24 cellular contexts compared by ENCODE assay signal in the genomic region with DNA sequence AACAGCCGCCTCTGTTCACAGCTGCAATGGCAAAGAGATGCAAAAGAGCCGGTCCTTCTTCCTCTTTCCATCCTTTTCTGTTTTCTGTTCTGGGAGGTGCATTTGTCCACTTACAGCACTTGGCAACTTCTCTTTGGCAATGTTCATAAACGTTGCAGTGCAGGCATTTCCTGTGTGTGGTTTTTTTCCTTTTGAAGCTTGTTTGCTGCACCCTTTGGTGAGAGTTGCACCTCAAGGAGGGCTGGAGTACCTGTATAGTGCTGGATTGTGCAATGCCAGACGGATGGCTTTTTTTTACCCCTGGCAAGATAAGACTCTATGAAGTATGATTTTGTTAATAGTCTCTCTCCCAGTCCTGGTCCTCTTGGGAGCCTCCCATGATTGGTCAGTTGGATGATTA. TPM values are rescaled to one million over a fixed set of nuclear protein-coding genes. Genes with fewer than 3 reads are reported as not detected.
DNase-seq lines count a peak whose midpoint lies in the region; ATAC-seq and TF ChIP-seq lines count a peak whose summit lies in the region.
"Had no signal": no experiment of that assay in that cellular context is flagged by ENCODE, and none has a peak within 500 bp of the region (broad histone marks: within the 10 kb centered on the region; RNA-seq: fewer than 3 reads in every experiment).

No MANE protein-coding gene starts in this region.

- POLR2A ChIA-PET in MCF 10A (lab: Yijun Ruan, JAX) = interaction anchor here (0.8 kb wide), 1 partner anchor 63 kb away, joined by 3 read pairs; no protein-coding TSS in a partner anchor
- POLR2A ChIA-PET in WTC11 (lab: Charles Lee) = no interaction called here

- peak; percentile 10 for DNase-seq in NCI-H2196 (lab: John Stamatoyannopoulos, UW; ENCODE audit: unreplicated experiment)
- no peak for DNase-seq in NCI-H2196 treated with DMSO at 0.1 percent for 48 hours (lab: John Stamatoyannopoulos, UW; ENCODE audit: unreplicated experiment)
- DNase-seq in NCI-H2029 treated with DMSO at 0.1 percent for 48 hours (lab: John Stamatoyannopoulos, UW) = peak; percentile 6
- peak; percentile 42 for DNase-seq in MCF 10A (ENCODE audit: unreplicated experiment)
- DNase-seq in sciatic nerve (ENCODE audit: low spot score) = no peak
- DNase-seq in C1 segment of cervical spinal cord (lab: John Stamatoyannopoulos, UW) = no peak
- DNase-seq in activated T-cell treated with anti-CD3 and anti-CD28 coated beads, Interleukin-2, amount 50 U/mL, for 24 hours = no peak
- no peak for DNase-seq in WTC11 (ENCODE audit: low spot score)
- DNase-seq: activated CD4-positive, alpha-beta T cell treated with anti-CD3 and anti-CD28 coated beads, Interleukin-2, amount 50 U/mL, for 1 hour; activated CD8-positive, alpha-beta memory T cell treated with anti-CD3 and anti-CD28 coated beads, Interleukin-2, amount 50 U/mL, for 48 hours; activated effector memory CD4-positive, alpha-beta T cell treated with anti-CD3 and anti-CD28 coated beads, Interleukin-2, amount 50 U/mL, for 16 hours; DMS 273 treated with DMSO at 0.1 percent for 48 hours; dorsolateral prefrontal cortex; erythroblast; left colon; NCI-H1694; NCI-H446 treated with DMSO at 0.1 percent for 48 hours; NK-92 treated with Interleukin-12 subunit alpha and Interleukin-12 subunit beta, amount 100 ng/mL, for 24 hours; T-cell had no signal

- no peaks in the 10 kb centered on the region for H3K36me3 Mint-ChIP-seq in MCF 10A (ENCODE audit: insufficient read depth, unreplicated experiment)
- H3K36me3 Mint-ChIP-seq in activated T-cell treated with anti-CD3 and anti-CD28 coated beads, Interleukin-2, amount 50 U/mL, for 24 hours (ENCODE audit: low read depth) = no peaks in the 10 kb centered on the region
- H3K36me3 Mint-ChIP-seq in WTC11 = no peaks in the 10 kb centered on the region
- H3K36me3 Mint-ChIP-seq: CD14-positive monocyte, T-cell had no signal

- CTCF ChIA-PET in MCF 10A (lab: Yijun Ruan, JAX) = interaction anchor here (1.3 kb wide), 1 partner anchor 106 kb away, joined by 3 read pairs; no protein-coding TSS in a partner anchor
- CTCF ChIA-PET in WTC11 (lab: Charles Lee) = interaction anchor here (1.2 kb wide), 1 partner anchor 64 kb away, joined by 3 read pairs; no protein-coding TSS in a partner anchor

- BruUV-seq in MCF 10A (replicated peaks; lab: Mats Ljungman, UMichigan) = no TSS peak

- peaks cover under 1% of the 10 kb centered on the region for H3K4me1 Mint-ChIP-seq in MCF 10A (ENCODE audit: insufficient read depth, unreplicated experiment)
- H3K4me1 Mint-ChIP-seq in activated T-cell treated with anti-CD3 and anti-CD28 coated beads, Interleukin-2, amount 50 U/mL, for 24 hours (ENCODE audit: low read depth) = no peaks in the 10 kb centered on the region
- H3K4me1 Mint-ChIP-seq in WTC11 = peaks cover 11% of the 10 kb centered on the region
- H3K4me1 Mint-ChIP-seq: T-cell had no signal

- H3K27me3 Mint-ChIP-seq in MCF 10A (ENCODE audit: insufficient read depth, unreplicated experiment) (peaks cover 19% of the 10 kb centered on the region), WTC11 (ENCODE audit: low read depth) (peaks cover 3% of the 10 kb centered on the region; the same call in 1 of the 2 replicates)
- H3K27me3 Mint-ChIP-seq in activated T-cell treated with anti-CD3 and anti-CD28 coated beads, Interleukin-2, amount 50 U/mL, for 24 hours = peaks cover 12% of the 10 kb centered on the region

- H3K27ac Mint-ChIP-seq in MCF 10A (ENCODE audit: low read depth, unreplicated experiment) = no peak overlapping the region
- no peak overlapping the region for H3K27ac Mint-ChIP-seq in activated T-cell treated with anti-CD3 and anti-CD28 coated beads, Interleukin-2, amount 50 U/mL, for 24 hours
- no peak overlapping the region for H3K27ac Mint-ChIP-seq in WTC11
- H3K27ac Mint-ChIP-seq: T-cell had no signal

- H3K4me3 Mint-ChIP-seq in MCF 10A (ENCODE audit: unreplicated experiment) = no peak overlapping the region
- H3K4me3 Mint-ChIP-seq in activated T-cell treated with anti-CD3 and anti-CD28 coated beads, Interleukin-2, amount 50 U/mL, for 24 hours = no peak overlapping the region
- no peak overlapping the region for H3K4me3 Mint-ChIP-seq in WTC11
- H3K4me3 Mint-ChIP-seq: CD14-positive monocyte, T-cell had no signal

- intact Hi-C loops in MCF 10A (cut with micrococcal nuclease) = no loop called here
- intact Hi-C loops in sciatic nerve (cut with DNase I) = no loop called here

- H3K9me3 Mint-ChIP-seq in MCF 10A (ENCODE audit: unreplicated experiment) (no peaks in the 10 kb centered on the region), WTC11 (peaks cover 8% of the 10 kb centered on the region)
- H3K9me3 Mint-ChIP-seq in activated T-cell treated with anti-CD3 and anti-CD28 coated beads, Interleukin-2, amount 50 U/mL, for 24 hours = no peaks in the 10 kb centered on the region
- H3K9me3 Mint-ChIP-seq: T-cell had no signal

- ATAC-seq in sciatic nerve (peak; percentile 8), WTC11 (no peak)
- ATAC-seq: A549, gastroesophageal sphincter, left colon, T-cell had no signal

- TF ChIP-seq CTCF in MCF 10A (IDR thresholded peaks at IDR 0.05; ENCODE audit: unreplicated experiment) (no peak), WTC11 (IDR thresholded peaks at IDR 0.05) (no peak)

TF ChIP-seq in WTC11, 78 proteins besides CTCF, POLR2A, EP300 and RAD21 (continues in another document):
- TF ChIP-seq TEAD1 (CRISPR knock-in tag; IDR thresholded peaks at IDR 0.05) (no peak), ZNF396 (CRISPR knock-in tag; IDR thresholded peaks at IDR 0.05; ENCODE audit: borderline replicate concordance) (no peak), NR3C1 (CRISPR knock-in tag; conservative IDR thresholded peaks at IDR 0.05; ENCODE audit: low read depth) (no peak), TCF7 (CRISPR knock-in tag; IDR thresholded peaks at IDR 0.05; ENCODE audit: low read depth) (no peak), JAZF1 (CRISPR knock-in tag; IDR thresholded peaks at IDR 0.05) (no peak), SOX15 (CRISPR knock-in tag; IDR thresholded peaks at IDR 0.05) (no peak), JUN (CRISPR knock-in tag; IDR thresholded peaks at IDR 0.05) (no peak), TEAD4 (CRISPR knock-in tag; IDR thresholded peaks at IDR 0.05) (no peak), CREM (CRISPR knock-in tag; IDR thresholded peaks at IDR 0.05) (no peak), ZBTB21 (CRISPR knock-in tag; IDR thresholded peaks at IDR 0.05; ENCODE audit: borderline replicate concordance) (no peak)
- TF ChIP-seq, protein P1, sequence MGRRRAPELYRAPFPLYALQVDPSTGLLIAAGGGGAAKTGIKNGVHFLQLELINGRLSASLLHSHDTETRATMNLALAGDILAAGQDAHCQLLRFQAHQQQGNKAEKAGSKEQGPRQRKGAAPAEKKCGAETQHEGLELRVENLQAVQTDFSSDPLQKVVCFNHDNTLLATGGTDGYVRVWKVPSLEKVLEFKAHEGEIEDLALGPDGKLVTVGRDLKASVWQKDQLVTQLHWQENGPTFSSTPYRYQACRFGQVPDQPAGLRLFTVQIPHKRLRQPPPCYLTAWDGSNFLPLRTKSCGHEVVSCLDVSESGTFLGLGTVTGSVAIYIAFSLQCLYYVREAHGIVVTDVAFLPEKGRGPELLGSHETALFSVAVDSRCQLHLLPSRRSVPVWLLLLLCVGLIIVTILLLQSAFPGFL (CRISPR knock-in tag; IDR thresholded peaks at IDR 0.05; ENCODE audit: borderline replicate concordance) = no peak
- TF ChIP-seq, protein P2, sequence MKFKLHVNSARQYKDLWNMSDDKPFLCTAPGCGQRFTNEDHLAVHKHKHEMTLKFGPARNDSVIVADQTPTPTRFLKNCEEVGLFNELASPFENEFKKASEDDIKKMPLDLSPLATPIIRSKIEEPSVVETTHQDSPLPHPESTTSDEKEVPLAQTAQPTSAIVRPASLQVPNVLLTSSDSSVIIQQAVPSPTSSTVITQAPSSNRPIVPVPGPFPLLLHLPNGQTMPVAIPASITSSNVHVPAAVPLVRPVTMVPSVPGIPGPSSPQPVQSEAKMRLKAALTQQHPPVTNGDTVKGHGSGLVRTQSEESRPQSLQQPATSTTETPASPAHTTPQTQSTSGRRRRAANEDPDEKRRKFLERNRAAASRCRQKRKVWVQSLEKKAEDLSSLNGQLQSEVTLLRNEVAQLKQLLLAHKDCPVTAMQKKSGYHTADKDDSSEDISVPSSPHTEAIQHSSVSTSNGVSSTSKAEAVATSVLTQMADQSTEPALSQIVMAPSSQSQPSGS (CRISPR knock-in tag; IDR thresholded peaks at IDR 0.05; ENCODE audit: borderline replicate concordance, low read depth) = no peak
- TF ChIP-seq, protein P3, sequence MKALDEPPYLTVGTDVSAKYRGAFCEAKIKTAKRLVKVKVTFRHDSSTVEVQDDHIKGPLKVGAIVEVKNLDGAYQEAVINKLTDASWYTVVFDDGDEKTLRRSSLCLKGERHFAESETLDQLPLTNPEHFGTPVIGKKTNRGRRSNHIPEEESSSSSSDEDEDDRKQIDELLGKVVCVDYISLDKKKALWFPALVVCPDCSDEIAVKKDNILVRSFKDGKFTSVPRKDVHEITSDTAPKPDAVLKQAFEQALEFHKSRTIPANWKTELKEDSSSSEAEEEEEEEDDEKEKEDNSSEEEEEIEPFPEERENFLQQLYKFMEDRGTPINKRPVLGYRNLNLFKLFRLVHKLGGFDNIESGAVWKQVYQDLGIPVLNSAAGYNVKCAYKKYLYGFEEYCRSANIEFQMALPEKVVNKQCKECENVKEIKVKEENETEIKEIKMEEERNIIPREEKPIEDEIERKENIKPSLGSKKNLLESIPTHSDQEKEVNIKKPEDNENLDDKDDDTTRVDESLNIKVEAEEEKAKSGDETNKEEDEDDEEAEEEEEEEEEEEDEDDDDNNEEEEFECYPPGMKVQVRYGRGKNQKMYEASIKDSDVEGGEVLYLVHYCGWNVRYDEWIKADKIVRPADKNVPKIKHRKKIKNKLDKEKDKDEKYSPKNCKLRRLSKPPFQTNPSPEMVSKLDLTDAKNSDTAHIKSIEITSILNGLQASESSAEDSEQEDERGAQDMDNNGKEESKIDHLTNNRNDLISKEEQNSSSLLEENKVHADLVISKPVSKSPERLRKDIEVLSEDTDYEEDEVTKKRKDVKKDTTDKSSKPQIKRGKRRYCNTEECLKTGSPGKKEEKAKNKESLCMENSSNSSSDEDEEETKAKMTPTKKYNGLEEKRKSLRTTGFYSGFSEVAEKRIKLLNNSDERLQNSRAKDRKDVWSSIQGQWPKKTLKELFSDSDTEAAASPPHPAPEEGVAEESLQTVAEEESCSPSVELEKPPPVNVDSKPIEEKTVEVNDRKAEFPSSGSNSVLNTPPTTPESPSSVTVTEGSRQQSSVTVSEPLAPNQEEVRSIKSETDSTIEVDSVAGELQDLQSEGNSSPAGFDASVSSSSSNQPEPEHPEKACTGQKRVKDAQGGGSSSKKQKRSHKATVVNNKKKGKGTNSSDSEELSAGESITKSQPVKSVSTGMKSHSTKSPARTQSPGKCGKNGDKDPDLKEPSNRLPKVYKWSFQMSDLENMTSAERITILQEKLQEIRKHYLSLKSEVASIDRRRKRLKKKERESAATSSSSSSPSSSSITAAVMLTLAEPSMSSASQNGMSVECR (CRISPR knock-in tag; IDR thresholded peaks at IDR 0.05; ENCODE audit: borderline replicate concordance) = no peak

RNA-seq across cellular contexts. Expression of a gene that starts 53.8 kb away (rescaled TPM):
- not detected in 2 replicates for total RNA-seq in MCF 10A (2022)
- not detected for total RNA-seq in sciatic nerve
- total RNA-seq in WTC11 (2021) = 0.09 to 0.18 TPM (median 0.09 TPM) in 3 replicates
- total RNA-seq: cardiac muscle cell, gastroesophageal sphincter, left colon, mononuclear cell had no signal

Comparison
In these comparisons a context has a peak if more than half of its experiments do, and no peak if none do; other contexts are left out.
1. DNase-seq: peak in NCI-H2196 (single experiment), NCI-H2029 treated with DMSO at 0.1 percent for 48 hours (single experiment) and MCF 10A (single experiment); none in NCI-H2196 treated with DMSO at 0.1 percent for 48 hours (single experiment), sciatic nerve (single experiment), C1 segment of cervical spinal cord (0 of 14), activated T-cell treated with anti-CD3 and anti-CD28 coated beads, Interleukin-2, amount 50 U/mL, for 24 hours (single experiment) and WTC11 (single experiment).